Comparison of ENCODE assay signal across 7 cellular contexts in the genomic region with DNA sequence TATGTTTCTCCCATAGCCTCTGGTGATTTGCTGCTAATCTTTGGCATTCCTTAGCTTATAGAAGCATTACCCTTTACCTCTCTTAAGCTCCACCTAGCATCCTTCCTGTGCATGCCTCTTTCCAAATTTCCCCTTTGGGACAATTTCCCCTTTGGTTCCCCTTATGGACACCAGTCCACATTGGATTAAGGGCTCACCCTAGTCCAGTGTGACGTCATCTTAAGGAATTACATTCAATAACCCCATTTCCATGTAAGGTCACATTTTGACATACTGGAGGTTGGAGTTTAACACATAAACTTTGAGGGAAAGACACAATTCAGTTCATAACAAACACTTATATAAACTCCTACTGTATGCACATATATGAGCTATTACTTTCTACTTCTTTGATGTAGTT.
"Had no signal": no experiment of that assay in that cellular context is flagged by ENCODE, and none has a peak within 500 bp of the region (broad histone marks: within the 10 kb centered on the region; RNA-seq: fewer than 3 reads in every experiment).

No MANE protein-coding gene starts in this region.

- H3K4me3 ChIP-seq: K562 had no signal

- H3K27ac ChIP-seq: HL-60, KMS-11 had no signal

- FAIRE-seq: HTR-8/SVneo, K562 had no signal

- H3K9ac ChIP-seq: KMS-11 had no signal

- H3K4me2 ChIP-seq: KMS-11 had no signal

- ATAC-seq: K562 had no signal

- DNase-seq: IMR-90, KBM-7, KG1 had no signal
